Comparison of ENCODE assay signal across 8 cellular contexts in the genomic region with DNA sequence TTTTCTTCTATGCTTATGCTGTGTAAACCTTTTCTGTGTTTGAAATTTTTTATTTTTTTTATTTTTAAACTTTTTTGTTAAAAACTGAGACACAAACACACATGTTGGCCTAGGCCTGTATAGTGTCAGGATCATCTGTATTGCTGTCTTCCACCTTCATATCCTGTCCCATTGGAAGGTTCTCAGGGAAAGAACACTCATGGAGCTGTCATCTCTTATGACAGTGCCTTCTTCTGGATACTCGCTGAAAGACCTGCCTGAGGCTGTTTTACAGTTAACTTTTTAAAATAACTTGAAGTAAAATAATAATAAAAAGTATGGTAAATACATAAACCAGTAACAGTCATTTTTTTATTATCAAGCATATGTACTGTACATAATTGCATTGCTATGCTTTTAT.
"Had no signal": no experiment of that assay in that cellular context is flagged by ENCODE, and none has a peak within 500 bp of the region (broad histone marks: within the 10 kb centered on the region; RNA-seq: fewer than 3 reads in every experiment).

No MANE protein-coding gene starts in this region.

- DNase-seq: GM23248, GOT3, H7, HFFc6 had no signal

- H3K4me3 ChIP-seq: GM23248, HAP-1 had no signal

- H3K9me3 ChIP-seq: HAP-1 had no signal

- H3K36me3 ChIP-seq: HAP-1 had no signal

- ATAC-seq: HCT116, HepG2 had no signal

- H3K27ac ChIP-seq: GM23248, HL-60 had no signal

- H3K4me1 ChIP-seq: HAP-1 had no signal
